1 cellular context compared by ENCODE assay signal in the genomic region with DNA sequence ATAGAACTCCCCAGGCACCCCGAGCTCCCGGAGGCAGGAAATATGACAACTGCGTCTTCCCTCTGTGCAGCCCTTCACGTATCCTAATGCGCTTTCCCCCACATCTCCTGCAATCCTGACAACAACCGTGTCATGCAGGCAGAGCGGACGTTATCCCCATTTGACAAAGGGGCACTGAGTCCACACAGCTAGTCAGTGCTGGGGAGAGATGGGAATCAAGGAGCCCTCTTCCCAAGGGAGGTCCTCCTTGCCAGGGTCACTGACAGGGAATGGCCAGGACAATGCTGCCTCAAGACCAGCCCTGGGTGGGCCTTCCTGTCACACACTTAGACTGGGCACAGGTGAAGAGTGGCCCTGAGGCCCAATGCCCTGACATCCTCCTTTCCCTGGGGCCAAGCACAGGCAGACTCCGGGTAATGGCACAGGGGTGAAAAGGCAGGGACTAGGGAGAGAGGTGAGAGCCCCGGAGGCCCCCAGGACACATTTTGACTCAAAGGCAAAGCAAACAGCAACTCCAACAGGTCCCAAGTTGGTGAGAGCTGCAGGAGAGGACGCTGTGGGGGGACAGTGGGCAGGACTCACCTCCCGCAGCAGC.
TF ChIP-seq lines count a peak whose summit lies in the region.

No MANE protein-coding gene starts in this region.

TF ChIP-seq in GM12878, 131 proteins besides CTCF, POLR2A, EP300 and RAD21:
- TF ChIP-seq RCOR1 (conservative IDR thresholded peaks at IDR 0.05; ENCODE audit: low read depth, low read length): no peak
- no peak for TF ChIP-seq NBN (IDR thresholded peaks at IDR 0.05)
- TF ChIP-seq NR2C2 (IDR thresholded peaks at IDR 0.05; ENCODE audit: borderline replicate concordance, control insufficient read depth, insufficient read length, low read depth): no peak
- TF ChIP-seq, protein P1, sequence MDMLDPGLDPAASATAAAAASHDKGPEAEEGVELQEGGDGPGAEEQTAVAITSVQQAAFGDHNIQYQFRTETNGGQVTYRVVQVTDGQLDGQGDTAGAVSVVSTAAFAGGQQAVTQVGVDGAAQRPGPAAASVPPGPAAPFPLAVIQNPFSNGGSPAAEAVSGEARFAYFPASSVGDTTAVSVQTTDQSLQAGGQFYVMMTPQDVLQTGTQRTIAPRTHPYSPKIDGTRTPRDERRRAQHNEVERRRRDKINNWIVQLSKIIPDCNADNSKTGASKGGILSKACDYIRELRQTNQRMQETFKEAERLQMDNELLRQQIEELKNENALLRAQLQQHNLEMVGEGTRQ (IDR thresholded peaks at IDR 0.05; ENCODE audit: borderline replicate concordance, low read depth, low read length): no peak
